10 cellular contexts compared by ENCODE assay signal in the genomic region with DNA sequence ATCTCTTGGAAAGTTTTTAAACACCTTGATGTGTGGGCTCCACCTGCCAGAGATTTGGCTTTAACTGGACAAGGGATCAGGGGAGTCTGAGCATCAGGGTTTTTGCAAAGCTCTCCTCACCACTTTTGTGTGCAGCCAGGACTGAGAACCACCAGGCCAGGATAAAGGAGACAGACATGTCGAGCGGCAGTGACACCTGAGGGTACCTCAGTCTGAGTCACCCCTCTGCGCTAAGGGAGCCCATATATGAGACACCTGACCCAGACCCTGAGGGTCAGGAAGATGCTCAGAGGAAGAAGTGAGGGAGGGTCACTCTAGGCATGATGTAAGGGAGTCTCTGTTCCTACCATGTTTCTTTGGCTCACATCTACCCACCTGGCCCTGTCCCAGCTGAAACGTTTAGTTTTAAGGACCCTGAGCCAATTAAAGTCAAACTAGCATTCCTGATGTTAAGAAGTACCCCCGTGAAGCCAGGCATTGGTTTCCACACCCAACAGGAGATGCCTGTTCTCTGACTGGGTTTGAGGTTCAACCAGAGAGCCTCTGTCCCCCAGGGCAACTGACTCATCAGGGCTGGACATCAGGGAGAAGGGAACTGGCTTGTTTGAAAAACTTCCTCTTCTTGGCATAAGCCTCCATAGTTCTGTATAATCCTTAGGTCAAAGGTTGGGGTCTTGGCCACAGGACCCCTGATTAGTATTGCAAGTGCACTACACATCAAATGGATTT.
DNase-seq lines count a peak whose midpoint lies in the region; ATAC-seq and TF ChIP-seq lines count a peak whose summit lies in the region.
"Had no signal": no experiment of that assay in that cellular context is flagged by ENCODE, and none has a peak within 500 bp of the region (broad histone marks: within the 10 kb centered on the region; RNA-seq: fewer than 3 reads in every experiment).

No MANE protein-coding gene starts in this region.

- no peaks in the 10 kb centered on the region for H3K9me3 Mint-ChIP-seq in progenitor cell of endocrine pancreas (ENCODE audit: low read depth)
- H3K9me3 Mint-ChIP-seq in T-cell = no peaks in the 10 kb centered on the region

- H3K36me3 Mint-ChIP-seq in progenitor cell of endocrine pancreas (ENCODE audit: insufficient read depth) (no peaks in the 10 kb centered on the region), T-cell (no peaks in the 10 kb centered on the region)

- no peak for TF ChIP-seq EP300 in suprapubic skin (IDR thresholded peaks at IDR 0.05)

- H3K4me3 ChIP-seq in skeletal muscle cell (ENCODE audit: low read depth, low read length) (no peak overlapping the region), suprapubic skin (no peak overlapping the region)

- no peak for TF ChIP-seq CTCF in suprapubic skin (IDR thresholded peaks at IDR 0.05)
- TF ChIP-seq CTCF in progenitor cell of endocrine pancreas (IDR thresholded peaks at IDR 0.05; ENCODE audit: unreplicated experiment) = no peak

- H3K4me1 ChIP-seq in suprapubic skin = no peaks in the 10 kb centered on the region

- no peaks in the 10 kb centered on the region for H3K36me3 ChIP-seq in suprapubic skin

- no peaks in the 10 kb centered on the region for H3K27me3 Mint-ChIP-seq in progenitor cell of endocrine pancreas
- peaks cover 5 to 10% of the 10 kb centered on the region in 2 donors for H3K27me3 Mint-ChIP-seq in T-cell

- H3K4me1 Mint-ChIP-seq in progenitor cell of endocrine pancreas (ENCODE audit: low read depth) (no peaks in the 10 kb centered on the region), T-cell (no peaks in the 10 kb centered on the region)

- H3K27me3 ChIP-seq in suprapubic skin = no peaks in the 10 kb centered on the region

- POLR2A ChIA-PET in T-cell (lab: Charles Lee) = no interaction called here

- WGBS in suprapubic skin = 62% methylated on average over 5 of the region's 5 CpGs

- ATAC-seq in SK-N-SH treated with all-trans-retinoic acid at 6 μM for 48 hours (peak; percentile 50; the same call in 2 of the 3 replicates), GM19351 (IDR thresholded peaks at IDR 0.05; ENCODE audit: unreplicated experiment) (no peak), T-cell (replicated peaks in 1 of 4) (no peak)

- no peaks in the 10 kb centered on the region for H3K9me3 ChIP-seq in suprapubic skin

- TF ChIP-seq POLR2A in suprapubic skin (IDR thresholded peaks at IDR 0.05) = no peak

- CTCF ChIA-PET in T-cell (lab: Charles Lee) = no interaction called here

- peak; percentile 81 for DNase-seq in GM04504 (ENCODE audit: low read depth)
- peak; percentile 76 for DNase-seq in fibroblast of gingiva (ENCODE audit: low read depth)
- DNase-seq in skeletal muscle cell (ENCODE audit: low read depth) = peak; percentile 63
- no peak for DNase-seq in suprapubic skin (ENCODE audit: low spot score in 2 of 2)
- no peak for DNase-seq in progenitor cell of endocrine pancreas (ENCODE audit: low spot score, unreplicated experiment)
- DNase-seq in T-cell = no peak
- DNase-seq: MM.1S, NCI-H2171 treated with DMSO at 0.1 percent for 48 hours had no signal

- H3K27ac Mint-ChIP-seq in progenitor cell of endocrine pancreas = no peak overlapping the region
- no peak overlapping the region for H3K27ac Mint-ChIP-seq in T-cell

- no peak overlapping the region for H3K4me3 Mint-ChIP-seq in progenitor cell of endocrine pancreas (ENCODE audit: low read depth)
- H3K4me3 Mint-ChIP-seq in T-cell = no peak overlapping the region

- no peak overlapping the region for H3K27ac ChIP-seq in suprapubic skin

TF ChIP-seq in SK-N-SH treated with all-trans-retinoic acid at 6 μM for 48 hours, 23 proteins besides CTCF, POLR2A, EP300 and RAD21:
- TF ChIP-seq BACH2 (CRISPR knock-in tag; IDR thresholded peaks at IDR 0.05; ENCODE audit: borderline replicate concordance) (no peak), SNAI2 (CRISPR knock-in tag; IDR thresholded peaks at IDR 0.05) (no peak), ZC3H10 (CRISPR knock-in tag; IDR thresholded peaks at IDR 0.05) (no peak), TOX (CRISPR knock-in tag; IDR thresholded peaks at IDR 0.05; ENCODE audit: borderline replicate concordance) (no peak), GLIS3 (CRISPR knock-in tag; IDR thresholded peaks at IDR 0.05) (no peak), ZFP30 (CRISPR knock-in tag; IDR thresholded peaks at IDR 0.05) (no peak), CSDC2 (CRISPR knock-in tag; IDR thresholded peaks at IDR 0.05) (no peak), ZFP3 (CRISPR knock-in tag; IDR thresholded peaks at IDR 0.05) (no peak), ZNF565 (CRISPR knock-in tag; conservative IDR thresholded peaks at IDR 0.05; ENCODE audit: low read depth) (no peak), TCF4 (CRISPR knock-in tag; IDR thresholded peaks at IDR 0.05; ENCODE audit: borderline replicate concordance) (no peak), ARNTL (CRISPR knock-in tag; IDR thresholded peaks at IDR 0.05; ENCODE audit: borderline replicate concordance, low read depth) (no peak), ZNF8 (CRISPR knock-in tag; IDR thresholded peaks at IDR 0.05) (no peak), ISL1 (CRISPR knock-in tag; IDR thresholded peaks at IDR 0.05) (no peak)
- TF ChIP-seq, protein P1, sequence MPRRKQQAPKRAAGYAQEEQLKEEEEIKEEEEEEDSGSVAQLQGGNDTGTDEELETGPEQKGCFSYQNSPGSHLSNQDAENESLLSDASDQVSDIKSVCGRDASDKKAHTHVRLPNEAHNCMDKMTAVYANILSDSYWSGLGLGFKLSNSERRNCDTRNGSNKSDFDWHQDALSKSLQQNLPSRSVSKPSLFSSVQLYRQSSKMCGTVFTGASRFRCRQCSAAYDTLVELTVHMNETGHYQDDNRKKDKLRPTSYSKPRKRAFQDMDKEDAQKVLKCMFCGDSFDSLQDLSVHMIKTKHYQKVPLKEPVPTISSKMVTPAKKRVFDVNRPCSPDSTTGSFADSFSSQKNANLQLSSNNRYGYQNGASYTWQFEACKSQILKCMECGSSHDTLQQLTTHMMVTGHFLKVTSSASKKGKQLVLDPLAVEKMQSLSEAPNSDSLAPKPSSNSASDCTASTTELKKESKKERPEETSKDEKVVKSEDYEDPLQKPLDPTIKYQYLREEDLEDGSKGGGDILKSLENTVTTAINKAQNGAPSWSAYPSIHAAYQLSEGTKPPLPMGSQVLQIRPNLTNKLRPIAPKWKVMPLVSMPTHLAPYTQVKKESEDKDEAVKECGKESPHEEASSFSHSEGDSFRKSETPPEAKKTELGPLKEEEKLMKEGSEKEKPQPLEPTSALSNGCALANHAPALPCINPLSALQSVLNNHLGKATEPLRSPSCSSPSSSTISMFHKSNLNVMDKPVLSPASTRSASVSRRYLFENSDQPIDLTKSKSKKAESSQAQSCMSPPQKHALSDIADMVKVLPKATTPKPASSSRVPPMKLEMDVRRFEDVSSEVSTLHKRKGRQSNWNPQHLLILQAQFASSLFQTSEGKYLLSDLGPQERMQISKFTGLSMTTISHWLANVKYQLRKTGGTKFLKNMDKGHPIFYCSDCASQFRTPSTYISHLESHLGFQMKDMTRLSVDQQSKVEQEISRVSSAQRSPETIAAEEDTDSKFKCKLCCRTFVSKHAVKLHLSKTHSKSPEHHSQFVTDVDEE (CRISPR knock-in tag; IDR thresholded peaks at IDR 0.05) = no peak

Comparison
In these comparisons a context has a peak if more than half of its experiments do, and no peak if none do; other contexts are left out.
1. DNase-seq: peak in GM04504 (single experiment), fibroblast of gingiva (single experiment) and skeletal muscle cell (single experiment); none in suprapubic skin (0 of 2), progenitor cell of endocrine pancreas (single experiment) and T-cell (0 of 34).